17 cellular contexts compared by ENCODE assay signal in genomic region chr18:60145776-60146175, GRCh38.
A peak's percentile ranks its signal among the peaks of the same experiment; 100 is the strongest.
DNase-seq lines count a peak whose midpoint lies in the region; ATAC-seq and TF ChIP-seq lines count a peak whose summit lies in the region.
"Had no signal": no experiment of that assay in that cellular context is flagged by ENCODE, and none has a peak within 500 bp of the region (broad histone marks: within the 10 kb centered on the region; RNA-seq: fewer than 3 reads in every experiment).

No MANE protein-coding gene starts in this region.

- DNase-seq in WERI-Rb-1 (peak; percentile 59), superior temporal gyrus (ENCODE audit: extremely low spot score) (no peak), caudate nucleus (lab: John Stamatoyannopoulos, UW) (no peak)
- DNase-seq: activated CD4-positive, alpha-beta T cell treated with anti-CD3 and anti-CD28 coated beads for 48 hours; C1 segment of cervical spinal cord; foreskin keratinocyte; GDM1; KBM-7; NCI-H2029; stimulated activated CD4-positive, alpha-beta T cell treated with anti-CD3 and anti-CD28 coated beads, Interleukin-2, amount 100 ng/mL, for 48 hours; stimulated activated naive CD4-positive, alpha-beta T cell treated with Interleukin-2 at 50 U/mL for 16 hours had no signal

- TF ChIP-seq CTCF in WERI-Rb-1 (IDR thresholded peaks at IDR 0.05; ENCODE audit: low read depth, low read length): peak; percentile 39

- no peak overlapping the region for H3K4me3 ChIP-seq in WERI-Rb-1 (ENCODE audit: low read depth, low read length)
- H3K4me3 ChIP-seq: ascending aorta had no signal

- no peak overlapping the region for H3K27ac ChIP-seq in WERI-Rb-1
- H3K27ac ChIP-seq in caudate nucleus (ENCODE audit: low read depth, low read length): no peak overlapping the region
- H3K27ac ChIP-seq: ascending aorta, foreskin keratinocyte had no signal

- no peaks in the 10 kb centered on the region for H3K36me3 ChIP-seq in WERI-Rb-1
- H3K36me3 ChIP-seq: ascending aorta had no signal

- no peaks in the 10 kb centered on the region for H3K27me3 ChIP-seq in WERI-Rb-1 (ENCODE audit: insufficient read depth, low read depth, severe bottlenecking)
- H3K27me3 ChIP-seq: ascending aorta had no signal

- H3K9me3 ChIP-seq in WERI-Rb-1 (ENCODE audit: severe bottlenecking): no peaks in the 10 kb centered on the region
- H3K9me3 ChIP-seq: ascending aorta had no signal

- ATAC-seq in GM18517 (IDR thresholded peaks at IDR 0.05; ENCODE audit: unreplicated experiment) (peak; percentile 23), GM21723 (IDR thresholded peaks at IDR 0.05; ENCODE audit: unreplicated experiment) (peak; percentile 21), HG03159 (IDR thresholded peaks at IDR 0.05; ENCODE audit: unreplicated experiment) (peak; percentile 5), GM19328 (IDR thresholded peaks at IDR 0.05; ENCODE audit: unreplicated experiment) (no peak), GM19455 (IDR thresholded peaks at IDR 0.05; ENCODE audit: unreplicated experiment) (no peak)
- ATAC-seq: foreskin keratinocyte had no signal

Comparison
In these comparisons a context has a peak if more than half of its experiments do, and no peak if none do; other contexts are left out.
1. ATAC-seq: peak in GM18517 (single experiment), GM21723 (single experiment) and HG03159 (single experiment); none in GM19328 (single experiment) and GM19455 (single experiment).